Comparison of ENCODE assay signal across 8 cellular contexts in the genomic region with DNA sequence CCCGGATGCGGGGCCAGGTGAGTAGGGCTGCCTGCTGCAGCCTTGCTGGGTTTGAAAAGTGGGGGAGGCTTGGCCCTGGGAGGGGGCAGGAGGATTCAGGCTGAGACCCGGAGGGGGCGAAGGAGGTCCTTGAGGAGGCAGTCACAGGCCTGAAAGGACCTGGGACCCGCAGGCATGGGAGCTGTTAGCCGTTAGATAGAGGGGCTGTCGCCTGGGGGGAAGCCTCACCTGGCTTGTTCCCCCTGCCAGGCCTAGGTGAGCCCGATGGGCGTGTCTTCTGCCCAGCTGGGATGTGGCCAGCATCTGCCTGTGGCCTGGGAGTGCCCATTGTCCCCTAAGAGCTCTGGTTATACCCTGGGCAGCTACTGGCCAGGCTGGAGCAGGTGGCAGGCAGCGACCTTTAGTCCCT. TPM values are rescaled to one million over a fixed set of nuclear protein-coding genes. Genes with fewer than 3 reads are reported as not detected.
DNase-seq lines count a peak whose midpoint lies in the region; ATAC-seq and TF ChIP-seq lines count a peak whose summit lies in the region.

No MANE protein-coding gene starts in this region.

- peak overlapping the region; percentile 32; the same call in 1 of the 2 replicates for H3K9ac ChIP-seq in SU-DHL-6 (ENCODE audit: low read length)

- H3K9me3 ChIP-seq in SU-DHL-6 (ENCODE audit: insufficient read depth, low read length) (no peaks in the 10 kb centered on the region), iPS-18c (ENCODE audit: control insufficient read depth, insufficient read depth, low read length) (no peaks in the 10 kb centered on the region), stomach (peaks cover 0 to 9% (median 8%) of the 10 kb centered on the region in 4 donors)

- H2AFZ ChIP-seq in SU-DHL-6 (ENCODE audit: low read depth, low read length, severe bottlenecking) = no peak overlapping the region

- TF ChIP-seq CTCF in SU-DHL-6 (IDR thresholded peaks at IDR 0.05; ENCODE audit: insufficient read depth, low read length, poor library complexity, severe bottlenecking) (no peak), stomach (IDR thresholded peaks at IDR 0.05) (no peak)

- DNase-seq in NCI-H1092 treated with DMSO at 0.1 percent for 48 hours (lab: John Stamatoyannopoulos, UW) (peak; percentile 50), NCI-H1092 (lab: John Stamatoyannopoulos, UW) (no peak), stomach (peak; percentile 87), SKM-1 (lab: John Stamatoyannopoulos, UW; ENCODE audit: unreplicated experiment) (no peak)

- H3K4me1 ChIP-seq in stomach = peaks cover 40 to 54% (median 48%) of the 10 kb centered on the region in 4 donors

- H3K4me3 ChIP-seq in SU-DHL-6 (ENCODE audit: insufficient read depth, low read length, poor library complexity, severe bottlenecking) (peak overlapping the region; percentile 47), iPS-18c (ENCODE audit: insufficient read depth, low read depth, low read length) (peak overlapping the region; percentile 52), stomach (peak overlapping the region; percentile 58 to 67 (median 60))

- no peaks in the 10 kb centered on the region for H3K79me2 ChIP-seq in SU-DHL-6 (ENCODE audit: insufficient read depth, low read length)

- TF ChIP-seq EP300 in stomach (IDR thresholded peaks at IDR 0.05) = no peak

- intact Hi-C loops in stomach (cut with DNase I; ENCODE audit: low total_unique reads) = no loop called here

- ATAC-seq in GM21576 (IDR thresholded peaks at IDR 0.05; ENCODE audit: unreplicated experiment) = no peak
- ATAC-seq in HG02763 (IDR thresholded peaks at IDR 0.05; ENCODE audit: unreplicated experiment) = no peak

- WGBS in stomach, 5 donors = 0 to 7% (median 4%) methylated on average over 5 to 10 of the region's 10 CpGs

- no peaks in the 10 kb centered on the region for H3F3A ChIP-seq in SU-DHL-6 (ENCODE audit: insufficient read depth)

- H3K27me3 ChIP-seq in SU-DHL-6 (ENCODE audit: low read length) (no peaks in the 10 kb centered on the region), stomach (peaks cover 0 to 63% (median 11%) of the 10 kb centered on the region in 3 donors)

- H3K36me3 ChIP-seq in SU-DHL-6 (ENCODE audit: low read length) = no peaks in the 10 kb centered on the region
- no peaks in the 10 kb centered on the region for H3K36me3 ChIP-seq in stomach

- H3K9me2 ChIP-seq in SU-DHL-6 (replicated peaks; ENCODE audit: insufficient read depth, low read length) = no peaks in the 10 kb centered on the region

- H3K27ac ChIP-seq in SU-DHL-6 (ENCODE audit: low read depth, low read length) (no peak overlapping the region), stomach (peak overlapping the region; percentile 88 to 95 (median 93))

- TF ChIP-seq POLR2A in stomach (IDR thresholded peaks at IDR 0.05) = no peak

- no peaks in the 10 kb centered on the region for H4K20me1 ChIP-seq in SU-DHL-6 (ENCODE audit: low read depth, low read length)

- H3K4me2 ChIP-seq in SU-DHL-6 (ENCODE audit: low read depth, low read length, poor library complexity, severe bottlenecking) = peak overlapping the region; percentile 68

RNA-seq across cellular contexts. Expression of a gene that starts 1.8 kb away (rescaled TPM):
- total RNA-seq in stomach = 10 to 100 TPM in 1 of 5 donors, 1 to 10 TPM in 3, under 1 TPM in 1; 0.58 to 31.6 (median 1.5) TPM
- 1 to 10 TPM; 2.4 to 2.9 (median 2.8) TPM for polyA plus RNA-seq in stomach

RNA-seq across cellular contexts. Expression of a gene that starts 11.2 kb away (rescaled TPM):
- total RNA-seq in stomach = not detected
- under 1 TPM in 1 of 3 donors, not detected in 2; 0.50 TPM for polyA plus RNA-seq in stomach

RNA-seq across cellular contexts. Expression of a gene that starts 24.2 kb away (rescaled TPM):
- total RNA-seq in stomach = not detected
- not detected for polyA plus RNA-seq in stomach

RNA-seq across cellular contexts. Expression of a gene that starts 34.4 kb away (rescaled TPM):
- not detected for total RNA-seq in stomach
- not detected for polyA plus RNA-seq in stomach

RNA-seq across cellular contexts. Expression of a gene that starts 48.1 kb away (rescaled TPM):
- not detected for total RNA-seq in stomach
- not detected for polyA plus RNA-seq in stomach

Comparison
In these comparisons a context has a peak if more than half of its experiments do, and no peak if none do; other contexts are left out.
1. DNase-seq: peak in NCI-H1092 treated with DMSO at 0.1 percent for 48 hours (single experiment) and stomach (single experiment); none in NCI-H1092 (single experiment) and SKM-1 (single experiment).
2. Peak in every context shown above with its lines, with median percentiles within 50 percentile points of each other: H3K4me3 ChIP-seq.